ENCODE assay signal across 17 cellular contexts in the genomic region with DNA sequence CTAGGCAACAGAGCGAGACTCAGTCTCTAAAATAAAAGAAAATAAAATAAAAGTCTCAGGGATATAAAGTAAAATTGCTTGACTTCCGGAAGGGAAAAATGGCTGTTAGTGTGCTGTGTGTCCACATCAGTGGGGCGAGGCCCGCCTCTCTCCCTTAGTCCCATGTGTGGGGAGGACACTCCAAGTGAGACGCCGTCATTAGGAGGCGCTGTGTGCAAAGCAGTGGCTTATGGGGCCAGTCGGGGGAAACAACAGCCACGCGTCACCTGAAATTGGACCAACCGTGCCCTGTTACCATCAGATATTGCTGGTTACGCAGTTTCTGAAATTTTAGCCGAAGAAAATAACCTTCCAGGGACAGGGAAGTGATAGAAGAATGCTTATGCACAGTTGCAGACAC. TPM values are rescaled to one million over a fixed set of nuclear protein-coding genes. Genes with fewer than 3 reads are reported as not detected.
DNase-seq lines count a peak whose midpoint lies in the region; ATAC-seq and TF ChIP-seq lines count a peak whose summit lies in the region.
"Had no signal": no experiment of that assay in that cellular context is flagged by ENCODE, and none has a peak within 500 bp of the region (broad histone marks: within the 10 kb centered on the region; RNA-seq: fewer than 3 reads in every experiment).

No MANE protein-coding gene starts in this region.

- intact Hi-C loops in PC-9 (cut with micrococcal nuclease; ENCODE audit: unreplicated experiment) (no loop called here), natural killer cell (cut with micrococcal nuclease) (no loop called here)

- CTCF ChIA-PET in PC-9 (lab: Charles Lee): no interaction called here

- H3K4me1 Mint-ChIP-seq in memory B cell (no peaks in the 10 kb centered on the region), natural killer cell (peaks cover 0 to 4% of the 10 kb centered on the region in 2 donors)
- H3K4me1 Mint-ChIP-seq: T-helper 17 cell had no signal

- no peaks in the 10 kb centered on the region for H3K9me3 ChIP-seq in PC-9 (ENCODE audit: insufficient read depth, low read depth)

- DNase-seq in ELF-1 (ENCODE audit: low read depth, low spot score) (peak; percentile 25), amniotic epithelial cell (ENCODE audit: low read depth) (peak; percentile 34), memory B cell (ENCODE audit: low spot score in 2 of 2) (no peak), PC-9 (no peak), natural killer cell (no peak), mucosa of gallbladder (ENCODE audit: low spot score) (no peak)
- DNase-seq: activated T-cell treated with anti-CD3 and anti-CD28 coated beads, Interleukin-2, amount 50 U/mL, for 4 hours; cerebellar nuclear complex; glutamatergic neuron; islet precursor cell; NCI-H2029; NCI-H510A; occipital lobe; stimulated activated naive CD4-positive, alpha-beta T cell treated with Interleukin-2 at 50 U/mL for 16 hours; T-helper 17 cell had no signal

- H3K4me1 ChIP-seq in PC-9 (replicated peaks; ENCODE audit: insufficient read depth): no peaks in the 10 kb centered on the region

- TF ChIP-seq RAD21 in Ishikawa (IDR thresholded peaks at IDR 0.05; ENCODE audit: low read depth): peak; percentile 35

- peaks cover 21% of the 10 kb centered on the region for H3K36me3 Mint-ChIP-seq in memory B cell
- H3K36me3 Mint-ChIP-seq in natural killer cell: peaks cover 7% of the 10 kb centered on the region

- no peaks in the 10 kb centered on the region for H3F3A ChIP-seq in PC-9 (ENCODE audit: insufficient read depth, low read depth)

- BruUV-seq in PC-9 (replicated peaks; lab: Mats Ljungman, UMichigan): no TSS peak

- H4K20me1 ChIP-seq in PC-9 (ENCODE audit: insufficient read depth): no peaks in the 10 kb centered on the region

- ATAC-seq in memory B cell (ENCODE audit: low read depth) (no peak), natural killer cell (no peak)
- ATAC-seq: activated T-cell treated with anti-CD3 and anti-CD28 coated beads, Interleukin-2, amount 50 U/mL, for 4 hours; T-helper 17 cell had no signal

- TF ChIP-seq CTCF in PC-9 (conservative IDR thresholded peaks at IDR 0.05) (no peak), natural killer cell (IDR thresholded peaks at IDR 0.05) (no peak)

- TF ChIP-seq EP300 in Ishikawa (IDR thresholded peaks at IDR 0.05; ENCODE audit: borderline replicate concordance): no peak

- H3K9me3 Mint-ChIP-seq in memory B cell: peaks cover 2% of the 10 kb centered on the region
- no peaks in the 10 kb centered on the region for H3K9me3 Mint-ChIP-seq in natural killer cell
- H3K9me3 Mint-ChIP-seq: activated T-cell treated with anti-CD3 and anti-CD28 coated beads, Interleukin-2, amount 50 U/mL, for 4 hours had no signal

- POLR2A ChIA-PET in PC-9 (lab: Charles Lee; ENCODE audit: unreplicated experiment): no interaction called here

- H3K4me3 ChIP-seq in PC-9: no peak overlapping the region

- H3K36me3 ChIP-seq in PC-9 (ENCODE audit: low read depth): no peaks in the 10 kb centered on the region

- H3K9me2 ChIP-seq in PC-9 (ENCODE audit: insufficient read depth): no peaks in the 10 kb centered on the region

- no peaks in the 10 kb centered on the region for H3K79me2 ChIP-seq in PC-9 (ENCODE audit: low read depth)

- peak overlapping the region; percentile 15 for H3K27ac Mint-ChIP-seq in memory B cell
- H3K27ac Mint-ChIP-seq in natural killer cell: no peak overlapping the region
- H3K27ac Mint-ChIP-seq: T-helper 17 cell had no signal

- no peak overlapping the region for H2AFZ ChIP-seq in PC-9

- no peak overlapping the region for H3K27ac ChIP-seq in PC-9
- H3K27ac ChIP-seq: C4-2B had no signal

- no peak overlapping the region for H3K4me2 ChIP-seq in PC-9

- no peak overlapping the region for H3K4me3 Mint-ChIP-seq in memory B cell
- H3K4me3 Mint-ChIP-seq in natural killer cell: no peak overlapping the region
- H3K4me3 Mint-ChIP-seq: activated T-cell treated with anti-CD3 and anti-CD28 coated beads, Interleukin-2, amount 50 U/mL, for 4 hours; T-helper 17 cell had no signal

- no peaks in the 10 kb centered on the region for H3K27me3 Mint-ChIP-seq in memory B cell
- H3K27me3 Mint-ChIP-seq in natural killer cell (ENCODE audit: low read depth in 2 of 2): no peaks in the 10 kb centered on the region
- H3K27me3 Mint-ChIP-seq: T-helper 17 cell had no signal

- H3K27me3 ChIP-seq in PC-9 (ENCODE audit: insufficient read depth, low read depth): no peaks in the 10 kb centered on the region

TF ChIP-seq in Ishikawa, 13 proteins besides CTCF, POLR2A, EP300 and RAD21:
- TF ChIP-seq EGR1 (IDR thresholded peaks at IDR 0.05): no peak
- TF ChIP-seq, protein P1, sequence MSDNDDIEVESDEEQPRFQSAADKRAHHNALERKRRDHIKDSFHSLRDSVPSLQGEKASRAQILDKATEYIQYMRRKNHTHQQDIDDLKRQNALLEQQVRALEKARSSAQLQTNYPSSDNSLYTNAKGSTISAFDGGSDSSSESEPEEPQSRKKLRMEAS (IDR thresholded peaks at IDR 0.05): no peak
- TF ChIP-seq TEAD4 (IDR thresholded peaks at IDR 0.05): no peak

RNA-seq across cellular contexts. Expression of gene SFXN4, which starts 15.8 kb away (rescaled TPM):
- total RNA-seq in PC-9 (2021) (15.4 and 18.3 TPM in 2 replicates), natural killer cell (10 to 100 TPM in 1 of 3 donors, 1 to 10 TPM in 2; 5.5 to 13.7 (median 8.1) TPM), mucosa of gallbladder (15.8 TPM)

RNA-seq across cellular contexts. Expression of gene PRDX3, which starts 28.9 kb away (rescaled TPM):
- total RNA-seq in PC-9 (2021) (110 and 144 TPM in 2 replicates), natural killer cell (10 to 100 TPM; 12.5 to 17.4 (median 15.3) TPM), mucosa of gallbladder (126 TPM)

RNA-seq across cellular contexts. Expression of gene DENND10, which starts 45.8 kb away (rescaled TPM):
- total RNA-seq in PC-9 (2021): 30.1 and 31.8 TPM in 2 replicates
- 10 to 100 TPM; 24.0 to 42.4 (median 33.9) TPM for total RNA-seq in natural killer cell
- 30.0 TPM for total RNA-seq in mucosa of gallbladder

RNA-seq across cellular contexts. Expression of gene GRK5, which starts 57.6 kb away (rescaled TPM):
- total RNA-seq in PC-9 (2021) (4.8 and 5.3 TPM in 2 replicates), natural killer cell (10 to 100 TPM; 37.6 to 54.3 (median 47.9) TPM), mucosa of gallbladder (21.1 TPM)

Comparison
In these comparisons a context has a peak if more than half of its experiments do, and no peak if none do; other contexts are left out.
1. DNase-seq: peak in ELF-1 (single experiment) and amniotic epithelial cell (single experiment); none in memory B cell (0 of 2), PC-9 (0 of 2), natural killer cell (single experiment) and mucosa of gallbladder (single experiment).